In the genomic region with DNA sequence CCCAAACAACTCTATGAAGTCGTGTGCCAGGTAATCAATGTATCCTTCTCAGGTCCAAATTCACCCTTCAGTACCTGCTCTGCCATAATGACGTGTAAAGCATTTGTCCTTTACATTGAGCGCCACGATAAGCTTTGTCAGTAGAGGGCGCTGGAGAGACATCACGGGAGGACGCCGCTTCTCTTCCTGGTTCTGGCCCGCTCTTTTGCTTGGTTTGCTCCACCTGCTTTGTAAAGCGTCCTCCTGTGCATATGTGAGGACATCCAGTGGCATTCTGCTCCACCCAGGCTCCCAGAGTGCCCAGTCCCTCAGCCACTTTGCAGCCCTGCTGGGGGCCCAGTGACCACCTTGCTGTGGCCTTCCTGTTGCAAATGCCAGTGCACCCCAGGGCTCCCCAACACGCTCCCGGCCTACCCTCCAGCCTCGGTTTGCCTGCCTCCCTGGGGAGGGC, we compare ENCODE assay signal across 9 cellular contexts.
DNase-seq lines count a peak whose midpoint lies in the region; ATAC-seq lines count a peak whose summit lies in the region.
"Had no signal": no experiment of that assay in that cellular context is flagged by ENCODE, and none has a peak within 500 bp of the region (broad histone marks: within the 10 kb centered on the region; RNA-seq: fewer than 3 reads in every experiment).

No MANE protein-coding gene starts in this region.

- H3K9ac ChIP-seq in mesendoderm (ENCODE audit: low read length): no peak overlapping the region

- no peak overlapping the region for H3K56ac ChIP-seq in mesendoderm (ENCODE audit: low read length)

- H3K23ac ChIP-seq in mesendoderm (ENCODE audit: low read length): no peak overlapping the region

- H3K4me2 ChIP-seq in mesendoderm (ENCODE audit: low read length): no peak overlapping the region

- H3K27me3 ChIP-seq in mesendoderm (ENCODE audit: insufficient read depth, low read length, poor library complexity): no peaks in the 10 kb centered on the region

- H3K4me3 ChIP-seq in mesendoderm (ENCODE audit: low read length): no peak overlapping the region

- no peak overlapping the region for H2BK15ac ChIP-seq in mesendoderm (replicated peaks; ENCODE audit: low read depth)

- no CpG with 5 or more reads among the region's 13 CpGs for WGBS in mesendoderm (ENCODE audit: extremely low coverage, insufficient coverage, low lambda C conversion rate)

- H3K27ac ChIP-seq in mesendoderm (ENCODE audit: low read depth, low read length): no peak overlapping the region

- DNase-seq in Daoy (ENCODE audit: low read depth): peak; percentile 63
- peak; percentile 58 for DNase-seq in NCI-H2107 (lab: John Stamatoyannopoulos, UW)
- peak; percentile 39 for DNase-seq in activated naive CD8-positive, alpha-beta T cell treated with anti-CD3 and anti-CD28 coated beads for 36 hours
- DNase-seq in mesendoderm: peak; percentile 88
- no peak for DNase-seq in occipital lobe (lab: John Stamatoyannopoulos, UW)
- DNase-seq in Ammon's horn (ENCODE audit: low spot score): no peak
- DNase-seq: activated B cell treated with CpG ODN at 0.5 μM for 24 hours had no signal

- no peaks in the 10 kb centered on the region for H3K79me2 ChIP-seq in mesendoderm (ENCODE audit: control insufficient read depth, insufficient read depth, low read length)

- H3K4me1 Mint-ChIP-seq in activated naive CD8-positive, alpha-beta T cell treated with anti-CD3 and anti-CD28 coated beads for 36 hours: no peaks in the 10 kb centered on the region
- H3K4me1 Mint-ChIP-seq: activated B cell treated with CpG ODN at 0.5 μM for 24 hours had no signal

- no peak overlapping the region for H2BK120ac ChIP-seq in mesendoderm (ENCODE audit: low read depth, low read length)

- H3K27me3 Mint-ChIP-seq in activated naive CD8-positive, alpha-beta T cell treated with anti-CD3 and anti-CD28 coated beads for 36 hours: no peaks in the 10 kb centered on the region
- H3K27me3 Mint-ChIP-seq: activated B cell treated with CpG ODN at 0.5 μM for 24 hours had no signal

- no peak overlapping the region for H3K18ac ChIP-seq in mesendoderm (ENCODE audit: low read length)

- H4K5ac ChIP-seq in mesendoderm (ENCODE audit: low read length): no peak overlapping the region

- peaks cover 2% of the 10 kb centered on the region for H3K9me3 Mint-ChIP-seq in activated naive CD8-positive, alpha-beta T cell treated with anti-CD3 and anti-CD28 coated beads for 36 hours

- no peak overlapping the region for H2BK5ac ChIP-seq in mesendoderm (ENCODE audit: low read length)

- H3K4ac ChIP-seq in mesendoderm (ENCODE audit: low read depth, low read length): no peak overlapping the region

- ATAC-seq in GM21526 (IDR thresholded peaks at IDR 0.05; ENCODE audit: low FRiP score, unreplicated experiment): peak; percentile 68
- no peak for ATAC-seq in GM21717 (IDR thresholded peaks at IDR 0.05; ENCODE audit: unreplicated experiment)

- no peak overlapping the region for H3K27ac Mint-ChIP-seq in activated naive CD8-positive, alpha-beta T cell treated with anti-CD3 and anti-CD28 coated beads for 36 hours
- H3K27ac Mint-ChIP-seq: activated B cell treated with CpG ODN at 0.5 μM for 24 hours had no signal

- H3K4me3 Mint-ChIP-seq in activated naive CD8-positive, alpha-beta T cell treated with anti-CD3 and anti-CD28 coated beads for 36 hours: no peak overlapping the region
- H3K4me3 Mint-ChIP-seq: activated B cell treated with CpG ODN at 0.5 μM for 24 hours had no signal

- H2AK5ac ChIP-seq in mesendoderm (ENCODE audit: low read length): no peak overlapping the region

- no peaks in the 10 kb centered on the region for H3K79me1 ChIP-seq in mesendoderm (ENCODE audit: low read length)

- no peak overlapping the region for H4K8ac ChIP-seq in mesendoderm (ENCODE audit: low read depth, low read length)

- no peaks in the 10 kb centered on the region for H3K4me1 ChIP-seq in mesendoderm (ENCODE audit: control insufficient read depth, low read depth, low read length)

- no peaks in the 10 kb centered on the region for H3K36me3 ChIP-seq in mesendoderm (ENCODE audit: control insufficient read depth, insufficient read depth, low read length)

- H3K36me3 Mint-ChIP-seq in activated naive CD8-positive, alpha-beta T cell treated with anti-CD3 and anti-CD28 coated beads for 36 hours: no peaks in the 10 kb centered on the region

Comparison
In these comparisons a context has a peak if more than half of its experiments do, and no peak if none do; other contexts are left out.
1. DNase-seq: peak in Daoy (single experiment), NCI-H2107 (single experiment), activated naive CD8-positive, alpha-beta T cell treated with anti-CD3 and anti-CD28 coated beads for 36 hours (single experiment) and mesendoderm (single experiment); none in occipital lobe (single experiment) and Ammon's horn (single experiment).